ENCODE assay signal across 15 cellular contexts in the genomic region with DNA sequence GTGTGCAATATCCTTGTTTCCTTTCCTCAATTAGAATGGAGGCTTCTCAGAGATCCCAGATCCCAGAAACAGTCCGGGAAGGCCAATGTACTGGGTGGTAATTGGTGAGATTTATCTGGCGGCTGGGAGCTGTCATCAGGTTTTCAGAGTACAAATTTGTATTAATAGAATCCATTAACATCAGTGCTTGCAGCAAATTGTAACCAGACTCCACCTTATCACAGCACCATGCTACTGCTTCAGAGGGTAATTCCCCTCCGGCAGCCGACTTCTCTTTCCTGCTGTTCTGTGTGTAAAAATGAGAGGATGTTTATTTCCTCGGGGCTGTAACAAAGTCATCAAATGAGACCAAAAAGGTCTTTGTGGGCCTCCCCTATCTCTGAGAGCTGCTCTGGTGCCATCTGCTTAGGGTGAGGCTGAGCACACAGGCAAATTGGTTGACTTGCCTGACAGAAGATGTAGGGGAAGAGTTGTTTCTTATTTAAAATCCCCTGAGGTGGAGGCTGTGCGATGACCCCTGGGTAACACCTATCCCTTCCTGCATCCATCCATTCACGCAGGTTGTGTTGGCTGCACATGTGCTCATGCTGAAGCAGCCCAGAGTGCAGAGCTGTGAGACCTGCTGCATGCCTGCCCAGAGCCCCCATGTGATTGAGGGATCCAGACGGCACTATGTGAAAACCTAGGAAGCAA. TPM values are rescaled to one million over a fixed set of nuclear protein-coding genes. Genes with fewer than 3 reads are reported as not detected.
A peak's percentile ranks its signal among the peaks of the same experiment; 100 is the strongest.
DNase-seq lines count a peak whose midpoint lies in the region; ATAC-seq and TF ChIP-seq lines count a peak whose summit lies in the region.
"Had no signal": no experiment of that assay in that cellular context is flagged by ENCODE, and none has a peak within 500 bp of the region (broad histone marks: within the 10 kb centered on the region; RNA-seq: fewer than 3 reads in every experiment).

No MANE protein-coding gene starts in this region.

- H3K4me1 Mint-ChIP-seq in activated naive CD4-positive, alpha-beta T cell treated with anti-CD3 and anti-CD28 coated beads for 36 hours (ENCODE audit: low read depth) = no peaks in the 10 kb centered on the region

- H3K27ac ChIP-seq in SJCRH30 = no peak overlapping the region
- peak overlapping the region; percentile 47 to 49 for H3K27ac ChIP-seq in tibial artery

- TF ChIP-seq CTCF in tibial artery (IDR thresholded peaks at IDR 0.05) = no peak

- intact Hi-C loops in activated naive CD4-positive, alpha-beta T cell treated with anti-CD3 and anti-CD28 coated beads for 36 hours (cut with micrococcal nuclease) = no loop called here
- intact Hi-C loops in Right ventricle myocardium superior (cut with DNase I) (no loop called here), tibial artery (cut with DNase I; ENCODE audit: low total_unique reads) (no loop called here)

- CTCF ChIA-PET in activated naive CD4-positive, alpha-beta T cell treated with anti-CD3 and anti-CD28 coated beads for 36 hours (lab: Charles Lee) = interaction anchor here (0.7 to 2.0 kb wide), 2 partner anchors 52 to 636 kb away, joined by 5 to 6 read pairs; no protein-coding TSS in a partner anchor

- no peaks in the 10 kb centered on the region for H3K27me3 ChIP-seq in SJCRH30
- H3K27me3 ChIP-seq in tibial artery = no peaks in the 10 kb centered on the region
- H3K27me3 ChIP-seq: esophagus squamous epithelium had no signal

- H3K9me3 ChIP-seq in SJCRH30 (replicated peaks) = no peaks in the 10 kb centered on the region
- H3K9me3 ChIP-seq in tibial artery = no peaks in the 10 kb centered on the region
- H3K9me3 ChIP-seq: esophagus squamous epithelium had no signal

- H3K9me3 Mint-ChIP-seq in activated naive CD4-positive, alpha-beta T cell treated with anti-CD3 and anti-CD28 coated beads for 36 hours = no peaks in the 10 kb centered on the region
- no peaks in the 10 kb centered on the region for H3K9me3 Mint-ChIP-seq in activated naive CD4-positive, alpha-beta T cell treated with anti-CD3 and anti-CD28 coated beads, Interleukin-2, amount 50 U/mL, for 72 hours
- H3K9me3 Mint-ChIP-seq: activated T-helper 1 cell treated with anti-CD3 and anti-CD28 coated beads, Interleukin-12 subunit alpha, Interleukin-12 subunit beta, Interleukin-2, Interleukin-4 antibody, amounts not matched to agents 30 ng/mL and 10 ng/mL and 1 ng/mL, durations not matched to agents 14 hours and 24 hours and 36 hours; H9; stimulated activated naive CD8-positive, alpha-beta T cell treated with anti-CD3 and anti-CD28 coated beads, Interleukin-15, Interleukin-2, amounts not matched to agents 100 ng/mL and 50 ng/mL, for 24 hours had no signal

- H3K4me3 ChIP-seq in SJCRH30 (no peak overlapping the region), tibial artery (no peak overlapping the region)
- H3K4me3 ChIP-seq: esophagus squamous epithelium had no signal

- H3K4me1 ChIP-seq in SJCRH30 (peaks cover 25% of the 10 kb centered on the region), tibial artery (peaks cover 0 to 74% (median 34%) of the 10 kb centered on the region in 4 donors)

- peaks cover 9% of the 10 kb centered on the region for H3K27me3 Mint-ChIP-seq in activated naive CD4-positive, alpha-beta T cell treated with anti-CD3 and anti-CD28 coated beads for 36 hours (ENCODE audit: low read depth)

- no peak overlapping the region for H3K27ac Mint-ChIP-seq in activated naive CD4-positive, alpha-beta T cell treated with anti-CD3 and anti-CD28 coated beads for 36 hours
- no peak overlapping the region for H3K27ac Mint-ChIP-seq in activated naive CD4-positive, alpha-beta T cell treated with anti-CD3 and anti-CD28 coated beads, Interleukin-2, amount 50 U/mL, for 72 hours
- H3K27ac Mint-ChIP-seq: activated T-helper 1 cell treated with anti-CD3 and anti-CD28 coated beads, Interleukin-12 subunit alpha, Interleukin-12 subunit beta, Interleukin-2, Interleukin-4 antibody, amounts not matched to agents 30 ng/mL and 10 ng/mL and 1 ng/mL, durations not matched to agents 14 hours and 24 hours and 36 hours; H9; stimulated activated naive CD8-positive, alpha-beta T cell treated with anti-CD3 and anti-CD28 coated beads, Interleukin-15, Interleukin-2, amounts not matched to agents 100 ng/mL and 50 ng/mL, for 24 hours had no signal

- ATAC-seq in activated naive CD4-positive, alpha-beta T cell treated with anti-CD3 and anti-CD28 coated beads, Interleukin-2, amount 50 U/mL, for 72 hours = no peak
- peak; percentile 89 for ATAC-seq in Right ventricle myocardium superior (ENCODE audit: poor library complexity)
- no peak for ATAC-seq in GM21723 (IDR thresholded peaks at IDR 0.05; ENCODE audit: unreplicated experiment)

- H3K4me3 Mint-ChIP-seq in activated naive CD4-positive, alpha-beta T cell treated with anti-CD3 and anti-CD28 coated beads for 36 hours = no peak overlapping the region
- H3K4me3 Mint-ChIP-seq: activated T-helper 1 cell treated with anti-CD3 and anti-CD28 coated beads, Interleukin-12 subunit alpha, Interleukin-12 subunit beta, Interleukin-2, Interleukin-4 antibody, amounts not matched to agents 30 ng/mL and 10 ng/mL and 1 ng/mL, durations not matched to agents 14 hours and 24 hours and 36 hours; H9; stimulated activated naive CD8-positive, alpha-beta T cell treated with anti-CD3 and anti-CD28 coated beads, Interleukin-15, Interleukin-2, amounts not matched to agents 100 ng/mL and 50 ng/mL, for 24 hours had no signal

- no peaks in the 10 kb centered on the region for H3K36me3 Mint-ChIP-seq in activated naive CD4-positive, alpha-beta T cell treated with anti-CD3 and anti-CD28 coated beads for 36 hours (ENCODE audit: low read depth)
- H3K36me3 Mint-ChIP-seq in activated naive CD4-positive, alpha-beta T cell treated with anti-CD3 and anti-CD28 coated beads, Interleukin-2, amount 50 U/mL, for 72 hours = no peaks in the 10 kb centered on the region

- H3K36me3 ChIP-seq in SJCRH30 = no peaks in the 10 kb centered on the region
- H3K36me3 ChIP-seq in tibial artery = no peaks in the 10 kb centered on the region
- H3K36me3 ChIP-seq: esophagus squamous epithelium had no signal

- peak; percentile 30 for DNase-seq in activated naive CD4-positive, alpha-beta T cell treated with anti-CD3 and anti-CD28 coated beads for 36 hours
- DNase-seq in activated naive CD4-positive, alpha-beta T cell treated with anti-CD3 and anti-CD28 coated beads, Interleukin-2, amount 50 U/mL, for 72 hours (ENCODE audit: low spot score in 2 of 2) = no peak
- DNase-seq in SJCRH30 (peak; percentile 49 to 68), Right ventricle myocardium superior (no peak), tibial artery (no peak), T1000 (lab: John Stamatoyannopoulos, UW) (no peak)
- no peak for DNase-seq in activated CD8-positive, alpha-beta memory T cell treated with anti-CD3 and anti-CD28 coated beads, Interleukin-2, amount 50 U/mL, for 48 hours
- DNase-seq: amygdala, esophagus squamous epithelium, H9, mesenchymal stem cell, NCI-H82 had no signal

RNA-seq across cellular contexts. Expression of gene NFASC, which starts 19.2 kb away (rescaled TPM):
- under 1 TPM; 0.10 to 0.20 TPM for total RNA-seq in activated naive CD4-positive, alpha-beta T cell treated with anti-CD3 and anti-CD28 coated beads for 36 hours
- total RNA-seq in activated naive CD4-positive, alpha-beta T cell treated with anti-CD3 and anti-CD28 coated beads, Interleukin-2, amount 50 U/mL, for 72 hours = 1 to 10 TPM in 1 of 2 donors, under 1 TPM in 1; 0.11 to 1.8 TPM
- total RNA-seq in SJCRH30 (2014; rRNA removed; shearing (Covaris generic)) = 58.7 and 72.0 TPM in 2 replicates
- total RNA-seq in Right ventricle myocardium superior = 11.1 TPM

Comparison
In these comparisons a context has a peak if more than half of its experiments do, and no peak if none do; other contexts are left out.
1. DNase-seq: peak in activated naive CD4-positive, alpha-beta T cell treated with anti-CD3 and anti-CD28 coated beads for 36 hours (single experiment) and SJCRH30 (2 of 2); none in activated naive CD4-positive, alpha-beta T cell treated with anti-CD3 and anti-CD28 coated beads, Interleukin-2, amount 50 U/mL, for 72 hours (0 of 2), Right ventricle myocardium superior (single experiment), tibial artery (0 of 2), activated CD8-positive, alpha-beta memory T cell treated with anti-CD3 and anti-CD28 coated beads, Interleukin-2, amount 50 U/mL, for 48 hours (single experiment) and T1000 (single experiment).